In genomic region chr2:170434900-170435640, GRCh38 we compare ENCODE assay signal across 13 cellular contexts.
DNase-seq lines count a peak whose midpoint lies in the region; ATAC-seq and TF ChIP-seq lines count a peak whose summit lies in the region.
"Had no signal": no experiment of that assay in that cellular context is flagged by ENCODE, and none has a peak within 500 bp of the region (broad histone marks: within the 10 kb centered on the region; RNA-seq: fewer than 3 reads in every experiment).

No MANE protein-coding gene starts in this region.

- no peak overlapping the region for H3K4me3 ChIP-seq in OCI-LY3 (ENCODE audit: low read length)
- no peak overlapping the region for H3K4me3 ChIP-seq in mesendoderm (ENCODE audit: low read length)

- no peak overlapping the region for H3K23ac ChIP-seq in mesendoderm (ENCODE audit: low read length)

- H3K27ac ChIP-seq in OCI-LY3 (ENCODE audit: low read length) (no peak overlapping the region), mesendoderm (ENCODE audit: low read depth, low read length) (peak overlapping the region; percentile 33)

- peak overlapping the region; percentile 97 for H3K18ac ChIP-seq in mesendoderm (ENCODE audit: low read length)

- ATAC-seq in GM21576 (IDR thresholded peaks at IDR 0.05; ENCODE audit: unreplicated experiment) = peak; percentile 53

- peak overlapping the region; percentile 92 for H2BK120ac ChIP-seq in mesendoderm (ENCODE audit: low read depth, low read length)

- peak overlapping the region; percentile 22 for H4K5ac ChIP-seq in mesendoderm (ENCODE audit: low read length)

- H3K79me2 ChIP-seq in OCI-LY3 (ENCODE audit: low read length) (no peaks in the 10 kb centered on the region), mesendoderm (ENCODE audit: control insufficient read depth, insufficient read depth, low read length) (no peaks in the 10 kb centered on the region)

- peak overlapping the region; percentile 16 for H3K4ac ChIP-seq in mesendoderm (ENCODE audit: low read depth, low read length)

- peak overlapping the region; percentile 28 for H2BK5ac ChIP-seq in mesendoderm (ENCODE audit: low read length)

- DNase-seq in NOMO-1 treated with DMSO at 0.1 percent for 48 hours (lab: John Stamatoyannopoulos, UW; ENCODE audit: unreplicated experiment) (peak; percentile 12), NOMO-1 treated with dmso at 0.1 percent for 144 hours (lab: John Stamatoyannopoulos, UW; ENCODE audit: unreplicated experiment) (no peak), mesendoderm (peak; percentile 26), glomerular visceral epithelial cell (ENCODE audit: extremely low spot score) (no peak), cardiac septum (ENCODE audit: low spot score) (no peak)
- DNase-seq in stimulated activated naive CD4-positive, alpha-beta T cell treated with Interleukin-2 at 50 U/mL for 16 hours (lab: John Stamatoyannopoulos, UW) = no peak
- DNase-seq: activated CD4-positive, alpha-beta memory T cell treated with anti-CD3 and anti-CD28 coated beads for 36 hours; foreskin melanocyte; naive B cell; NCI-H187 treated with DMSO at 0.1 percent for 48 hours; NCI-H82 had no signal

- intact Hi-C loops in cardiac septum (cut with DNase I) = no loop called here

- H4K20me1 ChIP-seq in OCI-LY3 (ENCODE audit: insufficient read depth, low read length) = peaks cover 4% of the 10 kb centered on the region; the same call in 1 of the 2 replicates

- H3K9me3 ChIP-seq in OCI-LY3 (ENCODE audit: insufficient read depth, low read length) = no peaks in the 10 kb centered on the region

- no peak overlapping the region for H2AK5ac ChIP-seq in mesendoderm (ENCODE audit: low read length)

- no peak for TF ChIP-seq CTCF in OCI-LY3 (IDR thresholded peaks at IDR 0.05; ENCODE audit: low read depth, low read length)

- no peaks in the 10 kb centered on the region for H3K79me1 ChIP-seq in mesendoderm (ENCODE audit: low read length)

- no peak overlapping the region for H2AFZ ChIP-seq in OCI-LY3 (ENCODE audit: low read depth, low read length)

- H3K9ac ChIP-seq in OCI-LY3 (ENCODE audit: low read length) (no peak overlapping the region), mesendoderm (ENCODE audit: low read length) (no peak overlapping the region)

- peaks cover 32% of the 10 kb centered on the region for H3K27me3 ChIP-seq in OCI-LY3 (ENCODE audit: low read depth, low read length)
- no peaks in the 10 kb centered on the region for H3K27me3 ChIP-seq in mesendoderm (ENCODE audit: insufficient read depth, low read length, poor library complexity)

- H2BK15ac ChIP-seq in mesendoderm (replicated peaks; ENCODE audit: low read depth) = no peak overlapping the region

- H3K56ac ChIP-seq in mesendoderm (ENCODE audit: low read length) = peak overlapping the region; percentile 17

- no peaks in the 10 kb centered on the region for H3K36me3 ChIP-seq in OCI-LY3 (replicated peaks; ENCODE audit: low read depth, low read length)
- H3K36me3 ChIP-seq in mesendoderm (ENCODE audit: control insufficient read depth, insufficient read depth, low read length) = no peaks in the 10 kb centered on the region

- H3K4me2 ChIP-seq in OCI-LY3 (ENCODE audit: low read length) (peak overlapping the region; percentile 60), mesendoderm (ENCODE audit: low read length) (no peak overlapping the region)

- WGBS in mesendoderm (ENCODE audit: extremely low coverage, insufficient coverage, low lambda C conversion rate) = no CpG with 5 or more reads among the region's 6 CpGs

- H3K4me1 ChIP-seq in OCI-LY3 (ENCODE audit: low read length) (peaks cover 12% of the 10 kb centered on the region), mesendoderm (ENCODE audit: control insufficient read depth, low read depth, low read length) (peaks cover 19% of the 10 kb centered on the region)

- peak overlapping the region; percentile 28 for H4K8ac ChIP-seq in mesendoderm (ENCODE audit: low read depth, low read length)

Comparison
In these comparisons a context has a peak if more than half of its experiments do, and no peak if none do; other contexts are left out.
1. DNase-seq: peak in NOMO-1 treated with DMSO at 0.1 percent for 48 hours (single experiment) and mesendoderm (single experiment); none in NOMO-1 treated with dmso at 0.1 percent for 144 hours (single experiment), glomerular visceral epithelial cell (single experiment), cardiac septum (single experiment) and stimulated activated naive CD4-positive, alpha-beta T cell treated with Interleukin-2 at 50 U/mL for 16 hours (single experiment).